Comparison of ENCODE assay signal across 18 cellular contexts in genomic region chr17:75719732-75720131, GRCh38. TPM values are rescaled to one million over a fixed set of nuclear protein-coding genes. Genes with fewer than 3 reads are reported as not detected.
DNase-seq lines count a peak whose midpoint lies in the region; ATAC-seq and TF ChIP-seq lines count a peak whose summit lies in the region.
"Had no signal": no experiment of that assay in that cellular context is flagged by ENCODE, and none has a peak within 500 bp of the region (broad histone marks: within the 10 kb centered on the region; RNA-seq: fewer than 3 reads in every experiment).

No MANE protein-coding gene starts in this region.

- no peak for DNase-seq in activated naive CD4-positive, alpha-beta T cell treated with anti-CD3 and anti-CD28 coated beads for 36 hours
- no peak for DNase-seq in activated naive CD4-positive, alpha-beta T cell (lab: John Stamatoyannopoulos, UW)
- no peak for DNase-seq in T-cell
- no peak for DNase-seq in NCI-H526 treated with DMSO at 0.1 percent for 48 hours (lab: John Stamatoyannopoulos, UW)
- DNase-seq in SHP77 treated with DMSO at 0.1 percent for 48 hours (lab: John Stamatoyannopoulos, UW): no peak
- DNase-seq: activated B cell treated with CpG ODN at 0.5 μM for 24 hours; activated effector memory CD4-positive, alpha-beta T cell treated with anti-CD3 and anti-CD28 coated beads, Interleukin-2, amount 50 U/mL, for 16 hours; DND-41; erythroblast; left ventricle myocardium superior; RPMI8226; upper lobe of left lung had no signal

- peaks cover 6% of the 10 kb centered on the region for H3K27me3 Mint-ChIP-seq in activated naive CD4-positive, alpha-beta T cell treated with anti-CD3 and anti-CD28 coated beads for 36 hours (ENCODE audit: low read depth)
- H3K27me3 Mint-ChIP-seq in T-cell: peaks cover 0 to 18% of the 10 kb centered on the region in 2 donors
- H3K27me3 Mint-ChIP-seq in stimulated activated memory B cell treated with anti-CD40 and anti-IgM and Interleukin-4, amounts not matched to agents 10 μg/mL and 1 μg/mL and 100 μg/mL, for 72 hours: peaks cover 35% of the 10 kb centered on the region

- H3K4me1 Mint-ChIP-seq in activated naive CD4-positive, alpha-beta T cell treated with anti-CD3 and anti-CD28 coated beads for 36 hours (ENCODE audit: low read depth): peaks cover 2% of the 10 kb centered on the region
- peaks cover 3 to 8% (median 6%) of the 10 kb centered on the region in 3 donors for H3K4me1 Mint-ChIP-seq in T-cell
- peaks cover 8% of the 10 kb centered on the region for H3K4me1 Mint-ChIP-seq in stimulated activated memory B cell treated with anti-CD40 and anti-IgM and Interleukin-4, amounts not matched to agents 10 μg/mL and 1 μg/mL and 100 μg/mL, for 72 hours

- peaks cover 0 to 5% of the 10 kb centered on the region in 2 donors for H3K36me3 ChIP-seq in gastroesophageal sphincter
- H3K36me3 ChIP-seq: HAP-1, prostate gland had no signal

- H3K9me3 ChIP-seq in gastroesophageal sphincter: no peaks in the 10 kb centered on the region
- H3K9me3 ChIP-seq: HAP-1, prostate gland, upper lobe of left lung had no signal

- no peak overlapping the region for H3K4me3 ChIP-seq in gastroesophageal sphincter
- H3K4me3 ChIP-seq: coronary artery, HAP-1, prostate gland had no signal

- POLR2A ChIA-PET in T-cell (lab: Charles Lee): no interaction called here

- TF ChIP-seq CTCF in gastroesophageal sphincter (IDR thresholded peaks at IDR 0.05): no peak

- H3K27ac Mint-ChIP-seq in activated naive CD4-positive, alpha-beta T cell treated with anti-CD3 and anti-CD28 coated beads for 36 hours: no peak overlapping the region
- H3K27ac Mint-ChIP-seq in T-cell: no peak overlapping the region
- no peak overlapping the region for H3K27ac Mint-ChIP-seq in stimulated activated memory B cell treated with anti-CD40 and anti-IgM and Interleukin-4, amounts not matched to agents 10 μg/mL and 1 μg/mL and 100 μg/mL, for 72 hours
- H3K27ac Mint-ChIP-seq: activated B cell treated with CpG ODN at 0.5 μM for 24 hours had no signal

- peak overlapping the region; percentile 67 for H3K4me3 Mint-ChIP-seq in activated naive CD4-positive, alpha-beta T cell treated with anti-CD3 and anti-CD28 coated beads for 36 hours
- H3K4me3 Mint-ChIP-seq in T-cell: peak overlapping the region; percentile 70 to 82 (median 76)
- peak overlapping the region; percentile 72 for H3K4me3 Mint-ChIP-seq in stimulated activated memory B cell treated with anti-CD40 and anti-IgM and Interleukin-4, amounts not matched to agents 10 μg/mL and 1 μg/mL and 100 μg/mL, for 72 hours

- no peak for TF ChIP-seq POLR2A in gastroesophageal sphincter (IDR thresholded peaks at IDR 0.05)

- intact Hi-C loops in activated naive CD4-positive, alpha-beta T cell treated with anti-CD3 and anti-CD28 coated beads for 36 hours (cut with micrococcal nuclease): loop anchor here (5.0 kb wide), 1 partner anchor 32 kb away; no protein-coding TSS in a partner anchor

- TF ChIP-seq EP300 in gastroesophageal sphincter (IDR thresholded peaks at IDR 0.05): no peak

- peaks cover 92% of the 10 kb centered on the region for H3K27me3 ChIP-seq in gastroesophageal sphincter

- H3K36me3 Mint-ChIP-seq in activated naive CD4-positive, alpha-beta T cell treated with anti-CD3 and anti-CD28 coated beads for 36 hours (ENCODE audit: low read depth): no peaks in the 10 kb centered on the region
- no peaks in the 10 kb centered on the region for H3K36me3 Mint-ChIP-seq in T-cell
- H3K36me3 Mint-ChIP-seq in stimulated activated memory B cell treated with anti-CD40 and anti-IgM and Interleukin-4, amounts not matched to agents 10 μg/mL and 1 μg/mL and 100 μg/mL, for 72 hours: no peaks in the 10 kb centered on the region

- H3K4me1 ChIP-seq in gastroesophageal sphincter: peaks cover 0 to 23% (median 7%) of the 10 kb centered on the region in 3 donors
- H3K4me1 ChIP-seq: HAP-1 had no signal

- ATAC-seq in T-cell (replicated peaks in 1 of 4) (no peak), gastroesophageal sphincter (no peak), HG02970 (IDR thresholded peaks at IDR 0.05; ENCODE audit: low FRiP score, unreplicated experiment) (no peak)
- no peak for ATAC-seq in stimulated activated memory B cell treated with anti-CD40 and anti-IgM and Interleukin-4, amounts not matched to agents 10 μg/mL and 1 μg/mL and 100 μg/mL, for 72 hours

- CTCF ChIA-PET in activated naive CD4-positive, alpha-beta T cell treated with anti-CD3 and anti-CD28 coated beads for 36 hours (lab: Charles Lee): no interaction called here
- CTCF ChIA-PET in T-cell (lab: Charles Lee): interaction anchor here in 1 of 2 donors (0.6 kb wide), 1 partner anchor 477 kb away, joined by 3 read pairs; no protein-coding TSS in a partner anchor

- H3K27ac ChIP-seq in gastroesophageal sphincter: peak overlapping the region in 3 of 4 donors; percentile 51 to 84 (median 78)
- H3K27ac ChIP-seq: upper lobe of left lung had no signal

- whole genome bisulfite sequencing in gastroesophageal sphincter (ENCODE audit: low coverage in 1 of 2), 2 donors: 80% methylated on average over 1 of the region's 2 CpGs; no CpG with 5 or more reads in 1 of the 2 donors

- no peaks in the 10 kb centered on the region for H3K9me3 Mint-ChIP-seq in activated naive CD4-positive, alpha-beta T cell treated with anti-CD3 and anti-CD28 coated beads for 36 hours
- H3K9me3 Mint-ChIP-seq in T-cell: no peaks in the 10 kb centered on the region
- no peaks in the 10 kb centered on the region for H3K9me3 Mint-ChIP-seq in stimulated activated memory B cell treated with anti-CD40 and anti-IgM and Interleukin-4, amounts not matched to agents 10 μg/mL and 1 μg/mL and 100 μg/mL, for 72 hours
- H3K9me3 Mint-ChIP-seq: activated B cell treated with CpG ODN at 0.5 μM for 24 hours had no signal

RNA-seq across cellular contexts. Expression of gene ITGB4, which starts 1.5 kb away (rescaled TPM):
- total RNA-seq in activated naive CD4-positive, alpha-beta T cell treated with anti-CD3 and anti-CD28 coated beads for 36 hours: 1 to 10 TPM in 1 of 2 experiments, under 1 TPM in 1; 0.83 to 1.0 TPM
- total RNA-seq in T-cell (1 to 10 TPM in 4 of 5 donors, under 1 TPM in 1; 0.68 to 1.6 (median 1.5) TPM), gastroesophageal sphincter (10 to 100 TPM; 31.1 to 66.3 (median 41.8) TPM)

RNA-seq across cellular contexts. Expression of gene GALK1, which starts 45.3 kb away (rescaled TPM):
- total RNA-seq in activated naive CD4-positive, alpha-beta T cell treated with anti-CD3 and anti-CD28 coated beads for 36 hours: 10 to 100 TPM; 48.7 to 50.2 TPM
- total RNA-seq in T-cell: 10 to 100 TPM in 4 of 5 donors, 1 to 10 TPM in 1; 8.4 to 35.7 (median 26.7) TPM
- total RNA-seq in gastroesophageal sphincter: 10 to 100 TPM; 13.7 to 23.2 (median 20.4) TPM

RNA-seq across cellular contexts. Expression of gene SAP30BP, which starts 52.6 kb away (rescaled TPM):
- total RNA-seq in activated naive CD4-positive, alpha-beta T cell treated with anti-CD3 and anti-CD28 coated beads for 36 hours: 10 to 100 TPM; 68.3 TPM
- total RNA-seq in T-cell (100 to 1,000 TPM; 124 to 191 (median 128) TPM), gastroesophageal sphincter (10 to 100 TPM; 68.2 to 87.2 (median 77.2) TPM)

RNA-seq across cellular contexts. Expression of gene RECQL5, which starts 52.8 kb away (rescaled TPM):
- total RNA-seq in activated naive CD4-positive, alpha-beta T cell treated with anti-CD3 and anti-CD28 coated beads for 36 hours: 10 to 100 TPM; 36.2 to 44.0 TPM
- total RNA-seq in T-cell: 10 to 100 TPM; 38.0 to 75.0 (median 61.9) TPM
- total RNA-seq in gastroesophageal sphincter: 10 to 100 TPM in 3 of 4 donors, 1 to 10 TPM in 1; 6.4 to 15.1 (median 13.6) TPM

Comparison
In these comparisons a context has a peak if more than half of its experiments do, and no peak if none do; other contexts are left out.
1. RNA of gene ITGB4, which starts 1.5 kb away (total RNA-seq): 31.1 to 66.3 TPM in gastroesophageal sphincter; 0.68 to 1.6 TPM in T-cell and 0.83 to 1.0 TPM in activated naive CD4-positive, alpha-beta T cell treated with anti-CD3 and anti-CD28 coated beads for 36 hours; every median in the first group is over 10 times any median in the second.
2. Peak in every context shown above with its lines, with median percentiles within 50 percentile points of each other: H3K4me3 Mint-ChIP-seq.